1 cellular context compared by ENCODE assay signal in genomic region chr6:165676435-165677068, GRCh38.
TF ChIP-seq lines count a peak whose summit lies in the region.

No MANE protein-coding gene starts in this region.

TF ChIP-seq in H1, 55 proteins besides CTCF, POLR2A, EP300 and RAD21:
- TF ChIP-seq ATF3 (IDR thresholded peaks at IDR 0.05; ENCODE audit: insufficient read depth, low read depth, low read length) = no peak
- no peak for TF ChIP-seq BRCA1 (IDR thresholded peaks at IDR 0.05; ENCODE audit: low read depth, low read length)
- no peak for TF ChIP-seq BACH1 (IDR thresholded peaks at IDR 0.05; ENCODE audit: low read length)
- no peak for TF ChIP-seq GTF2F1 (IDR thresholded peaks at IDR 0.05; ENCODE audit: borderline replicate concordance, low read depth, low read length)
- no peak for TF ChIP-seq KDM1A (IDR thresholded peaks at IDR 0.05; ENCODE audit: borderline replicate concordance, low read length)
- TF ChIP-seq KDM5A (IDR thresholded peaks at IDR 0.05; ENCODE audit: low read length) = no peak
- no peak for TF ChIP-seq ZNF274 (IDR thresholded peaks at IDR 0.05; ENCODE audit: borderline replicate concordance, extremely low read depth, low read length)
- no peak for TF ChIP-seq SIRT6 (IDR thresholded peaks at IDR 0.05; ENCODE audit: low read length)
- no peak for TF ChIP-seq TBP (IDR thresholded peaks at IDR 0.05; ENCODE audit: low read depth, low read length)
- TF ChIP-seq CHD1 (IDR thresholded peaks at IDR 0.05; ENCODE audit: low read depth, low read length) = no peak
- no peak for TF ChIP-seq SIN3A (conservative IDR thresholded peaks at IDR 0.05 in 1 of 2, IDR thresholded peaks at IDR 0.05 in 1 of 2; ENCODE audit: low read depth in 1 of 2, low read length in 2 of 2)
- TF ChIP-seq HDAC6 (IDR thresholded peaks at IDR 0.05; ENCODE audit: low read depth, low read length) = no peak
- no peak for TF ChIP-seq JUND (IDR thresholded peaks at IDR 0.05; ENCODE audit: low read length)
- TF ChIP-seq, protein P1, sequence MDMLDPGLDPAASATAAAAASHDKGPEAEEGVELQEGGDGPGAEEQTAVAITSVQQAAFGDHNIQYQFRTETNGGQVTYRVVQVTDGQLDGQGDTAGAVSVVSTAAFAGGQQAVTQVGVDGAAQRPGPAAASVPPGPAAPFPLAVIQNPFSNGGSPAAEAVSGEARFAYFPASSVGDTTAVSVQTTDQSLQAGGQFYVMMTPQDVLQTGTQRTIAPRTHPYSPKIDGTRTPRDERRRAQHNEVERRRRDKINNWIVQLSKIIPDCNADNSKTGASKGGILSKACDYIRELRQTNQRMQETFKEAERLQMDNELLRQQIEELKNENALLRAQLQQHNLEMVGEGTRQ (IDR thresholded peaks at IDR 0.05; ENCODE audit: low read length) = no peak
- no peak for TF ChIP-seq SP1 (IDR thresholded peaks at IDR 0.05; ENCODE audit: low read depth, low read length)
- no peak for TF ChIP-seq BCL11A (IDR thresholded peaks at IDR 0.05; ENCODE audit: low read depth in 2 of 2, low read length in 2 of 2)
- TF ChIP-seq TCF12 (IDR thresholded peaks at IDR 0.05; ENCODE audit: low read depth, low read length) = no peak
- no peak for TF ChIP-seq RBBP5 (IDR thresholded peaks at IDR 0.05; ENCODE audit: borderline replicate concordance, low read depth, low read length)
- TF ChIP-seq FOSL1 (IDR thresholded peaks at IDR 0.05; ENCODE audit: insufficient read depth, low read depth, low read length) = no peak
- no peak for TF ChIP-seq NANOG (IDR thresholded peaks at IDR 0.05; ENCODE audit: insufficient read depth, low read depth, low read length, poor library complexity, severe bottlenecking)
